23 cellular contexts compared by ENCODE assay signal in the genomic region with DNA sequence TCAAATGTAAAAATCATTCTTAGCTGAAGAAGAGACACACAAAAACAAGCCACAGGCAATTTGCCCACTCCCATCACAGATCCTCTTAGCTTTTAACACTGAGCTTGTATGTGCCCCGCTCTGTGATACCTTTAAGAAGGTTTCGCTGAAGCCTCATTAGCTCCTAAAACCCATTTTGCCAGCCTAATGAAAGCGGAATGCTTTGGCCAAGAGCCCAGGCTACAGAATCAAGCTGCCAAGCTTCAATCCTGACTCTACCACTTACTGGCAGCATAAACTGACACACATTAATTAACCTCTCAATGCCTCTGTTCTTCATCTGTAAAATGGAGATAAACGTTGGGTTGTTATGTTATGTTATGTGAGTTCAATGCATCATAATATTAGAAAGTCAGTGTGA. TPM values are rescaled to one million over a fixed set of nuclear protein-coding genes. Genes with fewer than 3 reads are reported as not detected.
A peak's percentile ranks its signal among the peaks of the same experiment; 100 is the strongest.
DNase-seq lines count a peak whose midpoint lies in the region; TF ChIP-seq lines count a peak whose summit lies in the region.
"Had no signal": no experiment of that assay in that cellular context is flagged by ENCODE, and none has a peak within 500 bp of the region (broad histone marks: within the 10 kb centered on the region; RNA-seq: fewer than 3 reads in every experiment).

No MANE protein-coding gene starts in this region.

- no peak overlapping the region for H3K27ac ChIP-seq in suprapubic skin
- H3K27ac ChIP-seq: esophagus squamous epithelium, gastrocnemius medialis, right lobe of liver, tibial artery, WERI-Rb-1 had no signal

- TF ChIP-seq EP300 in suprapubic skin (IDR thresholded peaks at IDR 0.05): no peak

- 95% methylated on average over 4 of the region's 4 CpGs for WGBS in suprapubic skin

- H3K4me1 ChIP-seq in suprapubic skin: no peaks in the 10 kb centered on the region
- H3K4me1 ChIP-seq: esophagus squamous epithelium, gastrocnemius medialis, right lobe of liver, tibial artery had no signal

- peaks cover 28% of the 10 kb centered on the region for H3K9me3 ChIP-seq in suprapubic skin

- no peaks in the 10 kb centered on the region for H3K27me3 ChIP-seq in suprapubic skin
- H3K27me3 ChIP-seq: esophagus squamous epithelium, gastrocnemius medialis, right lobe of liver, tibial artery had no signal

- H3K36me3 ChIP-seq in suprapubic skin: peaks cover 17% of the 10 kb centered on the region

- in situ Hi-C loops in G401 (cut with HindIII; ENCODE audit: low sequenced_read_pairs): no loop called here
- in situ Hi-C loops in ACHN (cut with HindIII; ENCODE audit: low pct_ligation_motif_present, low pct_unique_long_range_greater_than_20kb, low sequenced_read_pairs): no loop called here

- peak; percentile 72 for DNase-seq in Ammon's horn (ENCODE audit: low spot score)
- peak; percentile 91 for DNase-seq in G401 (ENCODE audit: low spot score)
- DNase-seq in NCI-H82 (lab: John Stamatoyannopoulos, UW): peak; percentile 53
- DNase-seq in globus pallidus (ENCODE audit: low spot score): peak; percentile 38
- no peak for DNase-seq in stimulated activated CD4-positive, alpha-beta T cell treated with anti-CD3 and anti-CD28 coated beads, Interleukin-2, amount 100 ng/mL, for 48 hours
- DNase-seq in ACHN: no peak
- no peak for DNase-seq in suprapubic skin (ENCODE audit: low spot score in 2 of 2)
- DNase-seq: activated CD4-positive, alpha-beta T cell treated with anti-CD3 and anti-CD28 coated beads, Interleukin-2, amount 10 ng/mL, durations not matched to agents 24 days and 14 days; activated naive CD4-positive, alpha-beta T cell; activated T-cell treated with anti-CD3 and anti-CD28 coated beads, Interleukin-2, amount 50 U/mL, for 48 hours; CD8-positive, alpha-beta T cell; cortex of kidney; DMS53; esophagus squamous epithelium; gastrocnemius medialis; GOT3; Karpas-422; NCI-H2107; right lobe of liver; stimulated activated naive CD8-positive, alpha-beta T cell treated with anti-CD3 and anti-CD28 coated beads, Interleukin-15, Interleukin-2, amounts not matched to agents 100 U/mL and 50 U/mL, for 24 hours; tibial artery; WERI-Rb-1 had no signal

- no peak overlapping the region for H3K4me3 ChIP-seq in suprapubic skin
- H3K4me3 ChIP-seq: esophagus squamous epithelium, gastrocnemius medialis, right lobe of liver, tibial artery had no signal

- TF ChIP-seq POLR2A in suprapubic skin (IDR thresholded peaks at IDR 0.05): no peak

- TF ChIP-seq CTCF in suprapubic skin (IDR thresholded peaks at IDR 0.05): no peak

RNA-seq across cellular contexts. Expression of gene ZNF112, which starts 10.5 kb away (rescaled TPM):
- total RNA-seq in G401 (2014; rRNA removed; shearing (Covaris generic)): 0.81 and 1.2 TPM in 2 replicates
- total RNA-seq in suprapubic skin: 1 to 10 TPM; 1.6 to 7.0 (median 3.5) TPM
- total RNA-seq: activated CD4-positive, alpha-beta T cell treated with anti-CD3 and anti-CD28 coated beads, Interleukin-2, amount 10 ng/mL, durations not matched to agents 24 days and 14 days; CD8-positive, alpha-beta T cell; T-helper 2 cell treated with Interferon-gamma antibody and Interleukin-4, amounts not matched to agents 100 ng/mL and 5 ng/mL, for 36 hours had no signal

RNA-seq across cellular contexts. Expression of gene ZNF235, which starts 41.1 kb away (rescaled TPM):
- total RNA-seq in G401 (2014; rRNA removed; shearing (Covaris generic)): 4.2 and 8.6 TPM in 2 replicates
- 10 to 100 TPM in 1 of 4 donors, 1 to 10 TPM in 3; 2.1 to 11.8 (median 7.0) TPM for total RNA-seq in suprapubic skin

RNA-seq across cellular contexts. Expression of gene ZNF285, which starts 55.4 kb away (rescaled TPM):
- total RNA-seq in G401 (2014; rRNA removed; shearing (Covaris generic)): 0.24 and 0.31 TPM in 2 replicates
- total RNA-seq in suprapubic skin: 1 to 10 TPM in 1 of 4 donors, under 1 TPM in 3; 0.21 to 2.8 (median 0.68) TPM
- total RNA-seq: activated CD4-positive, alpha-beta T cell treated with anti-CD3 and anti-CD28 coated beads, Interleukin-2, amount 10 ng/mL, durations not matched to agents 24 days and 14 days had no signal

Comparison
In these comparisons a context has a peak if more than half of its experiments do, and no peak if none do; other contexts are left out.
1. DNase-seq: peak in Ammon's horn (single experiment), G401 (single experiment), NCI-H82 (single experiment) and globus pallidus (single experiment); none in stimulated activated CD4-positive, alpha-beta T cell treated with anti-CD3 and anti-CD28 coated beads, Interleukin-2, amount 100 ng/mL, for 48 hours (0 of 2), ACHN (single experiment) and suprapubic skin (0 of 2).